15 cellular contexts compared by ENCODE assay signal in genomic region chr22:45576730-45577464, GRCh38.
A peak's percentile ranks its signal among the peaks of the same experiment; 100 is the strongest.
DNase-seq lines count a peak whose midpoint lies in the region; ATAC-seq and TF ChIP-seq lines count a peak whose summit lies in the region.
"Had no signal": no experiment of that assay in that cellular context is flagged by ENCODE, and none has a peak within 500 bp of the region (broad histone marks: within the 10 kb centered on the region; RNA-seq: fewer than 3 reads in every experiment).

No MANE protein-coding gene starts in this region.

- H3K9me3 ChIP-seq in BLaER1, result peaks cover 3% of the 10 kb centered on the region
- no peaks in the 10 kb centered on the region for H3K9me3 ChIP-seq in hepatocyte (ENCODE audit: low read depth)
- no peaks in the 10 kb centered on the region for H3K9me3 ChIP-seq in vagina
- H3K9me3 ChIP-seq in uterus, result no peaks in the 10 kb centered on the region

- H3K4me2 ChIP-seq in BLaER1, result peak overlapping the region; percentile 76
- H3K4me2 ChIP-seq in hepatocyte, result no peak overlapping the region
- H3K4me2 ChIP-seq: GM23338 had no signal

- H3K9me3 Mint-ChIP-seq in Calu3 (ENCODE audit: low read depth, unreplicated experiment), result no peaks in the 10 kb centered on the region
- H3K9me3 Mint-ChIP-seq in HFFc6, result no peaks in the 10 kb centered on the region
- H3K9me3 Mint-ChIP-seq: CD8-positive, alpha-beta T cell; GM23338; IgD-negative memory B cell had no signal

- TF ChIP-seq CTCF in Calu3 (IDR thresholded peaks at IDR 0.05; ENCODE audit: unreplicated experiment) (no peak), hepatocyte (IDR thresholded peaks at IDR 0.05; ENCODE audit: poor library complexity) (no peak), vagina (IDR thresholded peaks at IDR 0.05) (no peak), HFFc6 (IDR thresholded peaks at IDR 0.05) (no peak), uterus (IDR thresholded peaks at IDR 0.05) (no peak)

- H3K27ac Mint-ChIP-seq in Calu3 (ENCODE audit: unreplicated experiment) (peak overlapping the region; percentile 69), HFFc6 (no peak overlapping the region)
- H3K27ac Mint-ChIP-seq: CD8-positive, alpha-beta T cell; GM23338; IgD-negative memory B cell had no signal

- peaks cover 78% of the 10 kb centered on the region for H3K4me1 ChIP-seq in BLaER1
- no peaks in the 10 kb centered on the region for H3K4me1 ChIP-seq in hepatocyte (ENCODE audit: insufficient read depth)
- H3K4me1 ChIP-seq in vagina, result peaks cover 54% of the 10 kb centered on the region
- H3K4me1 ChIP-seq in uterus, result no peaks in the 10 kb centered on the region

- intact Hi-C loops in Calu3 (cut with micrococcal nuclease; ENCODE audit: unreplicated experiment) (loop anchor here (10.0 kb wide), 1 partner anchor 288 kb away; no protein-coding TSS in a partner anchor), vagina (cut with DNase I) (loop anchor here (10.0 kb wide), 1 partner anchor 68 kb away; no protein-coding TSS in a partner anchor), uterus (cut with DNase I; ENCODE audit: low total_unique reads) (no loop called here)

- ATAC-seq in HG02571 (IDR thresholded peaks at IDR 0.05; ENCODE audit: unreplicated experiment), result no peak
- ATAC-seq: CD8-positive, alpha-beta T cell; GM23338 had no signal

- H3K27me3 ChIP-seq in BLaER1 (no peaks in the 10 kb centered on the region), hepatocyte (no peaks in the 10 kb centered on the region), vagina (no peaks in the 10 kb centered on the region), uterus (no peaks in the 10 kb centered on the region)

- no peak overlapping the region for H2AFZ ChIP-seq in hepatocyte
- H2AFZ ChIP-seq: GM23338 had no signal

- DNase-seq in Calu3, result no peak
- DNase-seq in hepatocyte (ENCODE audit: low spot score), result peak; percentile 3
- no peak for DNase-seq in vagina (ENCODE audit: extremely low spot score in 2 of 2)
- DNase-seq in HFFc6, result no peak
- no peak for DNase-seq in uterus
- DNase-seq: AML-193; CD8-positive, alpha-beta T cell; DMS 273 treated with DMSO at 0.1 percent for 48 hours; DMS53; DND-41; KBM-7 had no signal

- H4K20me1 ChIP-seq in BLaER1 (peaks cover 24% of the 10 kb centered on the region), hepatocyte (ENCODE audit: insufficient read depth, poor library complexity, severe bottlenecking) (no peaks in the 10 kb centered on the region)

- H3K36me3 ChIP-seq in BLaER1 (peaks cover 10% of the 10 kb centered on the region; the same call in 1 of the 2 replicates), hepatocyte (replicated peaks; ENCODE audit: insufficient read depth, low read depth) (no peaks in the 10 kb centered on the region), vagina (peaks cover 0 to 53% of the 10 kb centered on the region in 2 donors), uterus (no peaks in the 10 kb centered on the region)

- no peaks in the 10 kb centered on the region for H3K79me2 ChIP-seq in hepatocyte

- no peak overlapping the region for H3K9ac ChIP-seq in BLaER1

- no peak for TF ChIP-seq POLR2A in vagina (IDR thresholded peaks at IDR 0.05)
- no peak for TF ChIP-seq POLR2A in uterus (IDR thresholded peaks at IDR 0.05)

- H3K4me1 Mint-ChIP-seq in Calu3 (ENCODE audit: low read depth, unreplicated experiment) (peaks cover 25% of the 10 kb centered on the region), HFFc6 (ENCODE audit: low read depth) (0 out of 2 replicates have a peak, but pooled peaks cover 7% of the 10 kb centered on the region)
- H3K4me1 Mint-ChIP-seq: GM23338 had no signal

- CTCF ChIA-PET in Calu3 (lab: Charles Lee), result no interaction called here

- no peak overlapping the region for H3K27ac ChIP-seq in BLaER1
- no peak overlapping the region for H3K27ac ChIP-seq in hepatocyte
- peak overlapping the region; percentile 59 for H3K27ac ChIP-seq in vagina
- no peak overlapping the region for H3K27ac ChIP-seq in uterus

- no peaks in the 10 kb centered on the region for H3K9me2 ChIP-seq in hepatocyte (replicated peaks; ENCODE audit: insufficient read depth)

- peak overlapping the region; percentile 21 for H3K4me3 Mint-ChIP-seq in Calu3 (ENCODE audit: low read depth, unreplicated experiment)
- H3K4me3 Mint-ChIP-seq in HFFc6, result no peak overlapping the region
- H3K4me3 Mint-ChIP-seq: CD8-positive, alpha-beta T cell; GM23338; IgD-negative memory B cell had no signal

- no TSS peak for BruUV-seq in Calu3 (replicated peaks; lab: Mats Ljungman, UMichigan)

- H3K4me3 ChIP-seq in BLaER1, result no peak overlapping the region
- H3K4me3 ChIP-seq in hepatocyte, result no peak overlapping the region
- no peak overlapping the region for H3K4me3 ChIP-seq in vagina
- H3K4me3 ChIP-seq in uterus, result no peak overlapping the region
- H3K4me3 ChIP-seq: GM23338 had no signal

- H3K36me3 Mint-ChIP-seq in Calu3 (ENCODE audit: insufficient read depth, unreplicated experiment), result peaks cover 5% of the 10 kb centered on the region
- H3K36me3 Mint-ChIP-seq in HFFc6 (ENCODE audit: low read depth), result peaks cover 13% of the 10 kb centered on the region; the same call in 1 of the 2 replicates
- H3K36me3 Mint-ChIP-seq: CD8-positive, alpha-beta T cell had no signal

- WGBS in hepatocyte (ENCODE audit: low lambda C conversion rate, missing lambda C conversion rate), result 97% methylated on average over 18 of the region's 19 CpGs

- no peaks in the 10 kb centered on the region for H3K27me3 Mint-ChIP-seq in Calu3 (ENCODE audit: unreplicated experiment)
- H3K27me3 Mint-ChIP-seq in HFFc6 (ENCODE audit: insufficient read depth), result peaks cover 1% of the 10 kb centered on the region; the same call in 1 of the 2 replicates
